ENCODE assay signal across 1 cellular context in genomic region chr2:4110273-4110672, GRCh38.
TF ChIP-seq lines count a peak whose summit lies in the region.

No MANE protein-coding gene starts in this region.

TF ChIP-seq in GM23338, 12 proteins besides CTCF, POLR2A, EP300 and RAD21 (continued from another document):
- TF ChIP-seq, protein P1, sequence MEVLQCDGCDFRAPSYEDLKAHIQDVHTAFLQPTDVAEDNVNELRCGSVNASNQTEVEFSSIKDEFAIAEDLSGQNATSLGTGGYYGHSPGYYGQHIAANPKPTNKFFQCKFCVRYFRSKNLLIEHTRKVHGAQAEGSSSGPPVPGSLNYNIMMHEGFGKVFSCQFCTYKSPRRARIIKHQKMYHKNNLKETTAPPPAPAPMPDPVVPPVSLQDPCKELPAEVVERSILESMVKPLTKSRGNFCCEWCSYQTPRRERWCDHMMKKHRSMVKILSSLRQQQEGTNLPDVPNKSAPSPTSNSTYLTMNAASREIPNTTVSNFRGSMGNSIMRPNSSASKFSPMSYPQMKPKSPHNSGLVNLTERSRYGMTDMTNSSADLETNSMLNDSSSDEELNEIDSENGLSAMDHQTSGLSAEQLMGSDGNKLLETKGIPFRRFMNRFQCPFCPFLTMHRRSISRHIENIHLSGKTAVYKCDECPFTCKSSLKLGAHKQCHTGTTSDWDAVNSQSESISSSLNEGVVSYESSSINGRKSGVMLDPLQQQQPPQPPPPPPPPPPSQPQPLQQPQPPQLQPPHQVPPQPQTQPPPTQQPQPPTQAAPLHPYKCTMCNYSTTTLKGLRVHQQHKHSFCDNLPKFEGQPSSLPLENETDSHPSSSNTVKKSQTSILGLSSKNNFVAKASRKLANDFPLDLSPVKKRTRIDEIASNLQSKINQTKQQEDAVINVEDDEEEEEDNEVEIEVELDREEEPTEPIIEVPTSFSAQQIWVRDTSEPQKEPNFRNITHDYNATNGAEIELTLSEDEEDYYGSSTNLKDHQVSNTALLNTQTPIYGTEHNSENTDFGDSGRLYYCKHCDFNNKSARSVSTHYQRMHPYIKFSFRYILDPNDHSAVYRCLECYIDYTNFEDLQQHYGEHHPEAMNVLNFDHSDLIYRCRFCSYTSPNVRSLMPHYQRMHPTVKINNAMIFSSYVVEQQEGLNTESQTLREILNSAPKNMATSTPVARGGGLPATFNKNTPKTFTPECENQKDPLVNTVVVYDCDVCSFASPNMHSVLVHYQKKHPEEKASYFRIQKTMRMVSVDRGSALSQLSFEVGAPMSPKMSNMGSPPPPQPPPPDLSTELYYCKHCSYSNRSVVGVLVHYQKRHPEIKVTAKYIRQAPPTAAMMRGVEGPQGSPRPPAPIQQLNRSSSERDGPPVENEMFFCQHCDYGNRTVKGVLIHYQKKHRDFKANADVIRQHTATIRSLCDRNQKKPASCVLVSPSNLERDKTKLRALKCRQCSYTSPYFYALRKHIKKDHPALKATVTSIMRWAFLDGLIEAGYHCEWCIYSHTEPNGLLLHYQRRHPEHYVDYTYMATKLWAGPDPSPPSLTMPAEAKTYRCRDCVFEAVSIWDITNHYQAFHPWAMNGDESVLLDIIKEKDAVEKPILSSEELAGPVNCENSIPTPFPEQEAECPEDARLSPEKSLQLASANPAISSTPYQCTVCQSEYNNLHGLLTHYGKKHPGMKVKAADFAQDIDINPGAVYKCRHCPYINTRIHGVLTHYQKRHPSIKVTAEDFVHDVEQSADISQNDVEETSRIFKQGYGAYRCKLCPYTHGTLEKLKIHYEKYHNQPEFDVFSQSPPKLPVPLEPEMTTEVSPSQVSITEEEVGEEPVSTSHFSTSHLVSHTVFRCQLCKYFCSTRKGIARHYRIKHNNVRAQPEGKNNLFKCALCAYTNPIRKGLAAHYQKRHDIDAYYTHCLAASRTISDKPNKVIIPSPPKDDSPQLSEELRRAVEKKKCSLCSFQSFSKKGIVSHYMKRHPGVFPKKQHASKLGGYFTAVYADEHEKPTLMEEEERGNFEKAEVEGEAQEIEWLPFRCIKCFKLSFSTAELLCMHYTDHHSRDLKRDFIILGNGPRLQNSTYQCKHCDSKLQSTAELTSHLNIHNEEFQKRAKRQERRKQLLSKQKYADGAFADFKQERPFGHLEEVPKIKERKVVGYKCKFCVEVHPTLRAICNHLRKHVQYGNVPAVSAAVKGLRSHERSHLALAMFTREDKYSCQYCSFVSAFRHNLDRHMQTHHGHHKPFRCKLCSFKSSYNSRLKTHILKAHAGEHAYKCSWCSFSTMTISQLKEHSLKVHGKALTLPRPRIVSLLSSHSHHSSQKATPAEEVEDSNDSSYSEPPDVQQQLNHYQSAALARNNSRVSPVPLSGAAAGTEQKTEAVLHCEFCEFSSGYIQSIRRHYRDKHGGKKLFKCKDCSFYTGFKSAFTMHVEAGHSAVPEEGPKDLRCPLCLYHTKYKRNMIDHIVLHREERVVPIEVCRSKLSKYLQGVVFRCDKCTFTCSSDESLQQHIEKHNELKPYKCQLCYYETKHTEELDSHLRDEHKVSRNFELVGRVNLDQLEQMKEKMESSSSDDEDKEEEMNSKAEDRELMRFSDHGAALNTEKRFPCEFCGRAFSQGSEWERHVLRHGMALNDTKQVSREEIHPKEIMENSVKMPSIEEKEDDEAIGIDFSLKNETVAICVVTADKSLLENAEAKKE (CRISPR knock-in tag; IDR thresholded peaks at IDR 0.05) = no peak
- TF ChIP-seq CREB1 (CRISPR knock-in tag; IDR thresholded peaks at IDR 0.05; ENCODE audit: low read depth) = no peak
- TF ChIP-seq ZNF331 (CRISPR knock-in tag; IDR thresholded peaks at IDR 0.05; ENCODE audit: low read depth) = no peak
- TF ChIP-seq, protein P2, sequence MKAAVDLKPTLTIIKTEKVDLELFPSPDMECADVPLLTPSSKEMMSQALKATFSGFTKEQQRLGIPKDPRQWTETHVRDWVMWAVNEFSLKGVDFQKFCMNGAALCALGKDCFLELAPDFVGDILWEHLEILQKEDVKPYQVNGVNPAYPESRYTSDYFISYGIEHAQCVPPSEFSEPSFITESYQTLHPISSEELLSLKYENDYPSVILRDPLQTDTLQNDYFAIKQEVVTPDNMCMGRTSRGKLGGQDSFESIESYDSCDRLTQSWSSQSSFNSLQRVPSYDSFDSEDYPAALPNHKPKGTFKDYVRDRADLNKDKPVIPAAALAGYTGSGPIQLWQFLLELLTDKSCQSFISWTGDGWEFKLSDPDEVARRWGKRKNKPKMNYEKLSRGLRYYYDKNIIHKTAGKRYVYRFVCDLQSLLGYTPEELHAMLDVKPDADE (IDR thresholded peaks at IDR 0.05) = no peak
